1 cellular context compared by ENCODE assay signal in genomic region chr7:93014410-93014809, GRCh38.
TF ChIP-seq lines count a peak whose summit lies in the region.

No MANE protein-coding gene starts in this region.

TF ChIP-seq in H1, 55 proteins besides CTCF, POLR2A, EP300 and RAD21:
- no peak for TF ChIP-seq JUN (IDR thresholded peaks at IDR 0.05; ENCODE audit: low read depth, low read length)
- no peak for TF ChIP-seq ATF3 (IDR thresholded peaks at IDR 0.05; ENCODE audit: insufficient read depth, low read depth, low read length)
- TF ChIP-seq RXRA (IDR thresholded peaks at IDR 0.05; ENCODE audit: insufficient read depth, low read depth, low read length): no peak
- no peak for TF ChIP-seq RNF2 (IDR thresholded peaks at IDR 0.05; ENCODE audit: borderline replicate concordance, low read depth, low read length, missing control alignments, poor library complexity, severe bottlenecking)
- TF ChIP-seq CTBP2 (IDR thresholded peaks at IDR 0.05; ENCODE audit: borderline replicate concordance, insufficient read depth, insufficient read length, low read length): no peak
- no peak for TF ChIP-seq SIN3A (conservative IDR thresholded peaks at IDR 0.05 in 1 of 2, IDR thresholded peaks at IDR 0.05 in 1 of 2; ENCODE audit: low read depth in 1 of 2, low read length in 2 of 2)
- TF ChIP-seq CBX8 (IDR thresholded peaks at IDR 0.05; ENCODE audit: borderline replicate concordance, low read depth, low read length): no peak
- no peak for TF ChIP-seq KDM5A (IDR thresholded peaks at IDR 0.05; ENCODE audit: low read length)
- TF ChIP-seq BCL11A (IDR thresholded peaks at IDR 0.05; ENCODE audit: low read depth in 2 of 2, low read length in 2 of 2): no peak
- TF ChIP-seq EGR1 (IDR thresholded peaks at IDR 0.05; ENCODE audit: borderline replicate concordance, low read depth, low read length): no peak
- TF ChIP-seq JUND (IDR thresholded peaks at IDR 0.05; ENCODE audit: low read length): no peak
- TF ChIP-seq BRCA1 (IDR thresholded peaks at IDR 0.05; ENCODE audit: low read depth, low read length): no peak
- TF ChIP-seq CHD2 (IDR thresholded peaks at IDR 0.05; ENCODE audit: low read length): no peak
- no peak for TF ChIP-seq YY1 (IDR thresholded peaks at IDR 0.05; ENCODE audit: low read depth, low read length)
- TF ChIP-seq SP4 (IDR thresholded peaks at IDR 0.05; ENCODE audit: low read length): no peak
- TF ChIP-seq CREB1 (IDR thresholded peaks at IDR 0.05): no peak
